Comparison of ENCODE assay signal across 8 cellular contexts in genomic region chr17:3636908-3637373, GRCh38. TPM values are rescaled to one million over a fixed set of nuclear protein-coding genes. Genes with fewer than 3 reads are reported as not detected.
DNase-seq lines count a peak whose midpoint lies in the region; ATAC-seq and TF ChIP-seq lines count a peak whose summit lies in the region.

No MANE protein-coding gene starts in this region.

- H3K9me3 Mint-ChIP-seq in CD4-positive, alpha-beta T cell = no peaks in the 10 kb centered on the region
- no peaks in the 10 kb centered on the region for H3K9me3 Mint-ChIP-seq in neural progenitor cell

- H3K36me3 ChIP-seq in OCI-LY7 (ENCODE audit: insufficient read depth, low read length) (peaks cover 4% of the 10 kb centered on the region; the same call in 1 of the 2 replicates), endocrine pancreas (ENCODE audit: control insufficient read depth, insufficient read depth, low read length) (no peaks in the 10 kb centered on the region), neural progenitor cell (no peaks in the 10 kb centered on the region)

- H4K20me1 ChIP-seq in OCI-LY7 (ENCODE audit: insufficient read depth, low read length) = no peaks in the 10 kb centered on the region
- peaks cover 9% of the 10 kb centered on the region for H4K20me1 ChIP-seq in neural progenitor cell (ENCODE audit: low read depth)

- H3K9me2 ChIP-seq in OCI-LY7 (ENCODE audit: insufficient read depth, low read length) = no peaks in the 10 kb centered on the region

- peaks cover 21% of the 10 kb centered on the region for H3K4me1 Mint-ChIP-seq in CD4-positive, alpha-beta T cell (ENCODE audit: low read depth)
- peaks cover 36% of the 10 kb centered on the region for H3K4me1 Mint-ChIP-seq in neural progenitor cell

- POLR2A ChIA-PET in CD4-positive, alpha-beta T cell (lab: Charles Lee) = interaction anchor here (0.7 to 2.3 kb wide), 12 partner anchors 9 to 1306 kb away, joined by 3 to 17 read pairs (median 7); partner anchors contain the start of genes CYB5D2, EMC6, METTL16 and NCBP3
- POLR2A ChIA-PET in OCI-LY7 (lab: Charles Lee) = interaction anchor here (0.6 to 1.3 kb wide), 5 partner anchors 9 to 616 kb away, joined by 3 to 5 read pairs (median 4); no protein-coding TSS in a partner anchor

- peak in 2 of 10 experiments; percentile 8 to 10 for DNase-seq in CD4-positive, alpha-beta T cell
- DNase-seq in OCI-LY7 (ENCODE audit: low spot score) (no peak), neural progenitor cell (ENCODE audit: low spot score) (peak; percentile 56), glomerular visceral epithelial cell (ENCODE audit: extremely low spot score) (no peak), SIG-M5 (lab: John Stamatoyannopoulos, UW) (no peak), DMS79 treated with DMSO at 0.1 percent for 48 hours (lab: John Stamatoyannopoulos, UW) (no peak)

- H3F3A ChIP-seq in neural progenitor cell (ENCODE audit: low read depth) = no peaks in the 10 kb centered on the region

- H3K27ac Mint-ChIP-seq in CD4-positive, alpha-beta T cell = peak overlapping the region; percentile 99
- H3K27ac Mint-ChIP-seq in neural progenitor cell = no peak overlapping the region

- H2AFZ ChIP-seq in OCI-LY7 (ENCODE audit: low read length) (peak overlapping the region; percentile 40; the same call in 1 of the 2 replicates), neural progenitor cell (replicated peaks) (peak overlapping the region; percentile 89)

- H3K4me3 Mint-ChIP-seq in CD4-positive, alpha-beta T cell = peak overlapping the region; percentile 85
- peak overlapping the region; percentile 98 for H3K4me3 Mint-ChIP-seq in neural progenitor cell

- H3K36me3 Mint-ChIP-seq in CD4-positive, alpha-beta T cell (ENCODE audit: low read depth) = peaks cover 12% of the 10 kb centered on the region
- H3K36me3 Mint-ChIP-seq in neural progenitor cell = peaks cover 8% of the 10 kb centered on the region

- H3K4me1 ChIP-seq in OCI-LY7 (ENCODE audit: insufficient read depth, low read length, poor library complexity, severe bottlenecking) = peaks cover 13% of the 10 kb centered on the region
- H3K4me1 ChIP-seq in endocrine pancreas (ENCODE audit: control insufficient read depth, insufficient read depth, low read length) = no peaks in the 10 kb centered on the region
- H3K4me1 ChIP-seq in neural progenitor cell = peaks cover 8% of the 10 kb centered on the region

- no peaks in the 10 kb centered on the region for H3K27me3 Mint-ChIP-seq in CD4-positive, alpha-beta T cell
- peaks cover 5% of the 10 kb centered on the region for H3K27me3 Mint-ChIP-seq in neural progenitor cell (ENCODE audit: insufficient read depth, low read depth)

- H3K4me3 ChIP-seq in OCI-LY7 (ENCODE audit: low read depth, low read length, poor library complexity, severe bottlenecking) = peak overlapping the region; percentile 90
- peak overlapping the region; percentile 58 for H3K4me3 ChIP-seq in endocrine pancreas (ENCODE audit: control insufficient read depth, insufficient read depth, low read length)
- peak overlapping the region; percentile 98 for H3K4me3 ChIP-seq in neural progenitor cell

- BruUV-seq in OCI-LY7 (replicated peaks; lab: Mats Ljungman, UMichigan) = no TSS peak

- H3K9ac ChIP-seq in endocrine pancreas (ENCODE audit: control insufficient read depth, insufficient read depth, low read length) (peak overlapping the region; percentile 89), neural progenitor cell (peak overlapping the region; percentile 44)

- H3K27me3 ChIP-seq in CD4-positive, alpha-beta T cell (ENCODE audit: control insufficient read depth, insufficient read depth, low read length) = no peaks in the 10 kb centered on the region
- H3K27me3 ChIP-seq in endocrine pancreas (ENCODE audit: control insufficient read depth, insufficient read depth, low read length) (no peaks in the 10 kb centered on the region), neural progenitor cell (no peaks in the 10 kb centered on the region)

- H3K27ac ChIP-seq in CD4-positive, alpha-beta T cell (ENCODE audit: low read depth, low read length) = peak overlapping the region; percentile 93
- H3K27ac ChIP-seq in OCI-LY7 (ENCODE audit: low read depth, low read length, poor library complexity, severe bottlenecking) (no peak overlapping the region), neural progenitor cell (no peak overlapping the region)

- peak overlapping the region; percentile 99 for H3K4me2 ChIP-seq in OCI-LY7 (ENCODE audit: low read length)
- peak overlapping the region; percentile 85 for H3K4me2 ChIP-seq in neural progenitor cell

- CTCF ChIA-PET in CD4-positive, alpha-beta T cell (lab: Charles Lee) = interaction anchor here (1.0 to 1.2 kb wide), 3 partner anchors 46 to 209 kb away, joined by 3 to 6 read pairs (median 3); partner anchors contain the start of gene NCBP3
- CTCF ChIA-PET in OCI-LY7 (lab: Charles Lee; ENCODE audit: unreplicated experiment) = interaction anchor here (0.6 to 0.8 kb wide), 2 partner anchors 34 to 72 kb away, joined by 4 read pairs; no protein-coding TSS in a partner anchor

- intact Hi-C loops in CD4-positive, alpha-beta T cell (cut with DNase I, micrococcal nuclease) = loop anchor here (1.0 to 10.0 kb wide), 4 partner anchors 31 to 922 kb away; partner anchors contain the start of genes EMC6 (in 2 of the 2), TAX1BP3 (in 2 of the 2), CLUH (in 1 of the 2) and NCBP3 (in 1 of the 2)
- intact Hi-C loops in OCI-LY7 (cut with micrococcal nuclease; ENCODE audit: unreplicated experiment) = loop anchor here (1.0 kb wide), 1 partner anchor 79 kb away; no protein-coding TSS in a partner anchor

- no peak for TF ChIP-seq CTCF in CD4-positive, alpha-beta T cell (IDR thresholded peaks at IDR 0.05)
- TF ChIP-seq CTCF in OCI-LY7 (conservative IDR thresholded peaks at IDR 0.05; ENCODE audit: low read length) (no peak), neural progenitor cell (IDR thresholded peaks at IDR 0.05) (no peak)

- H3K79me2 ChIP-seq in OCI-LY7 (ENCODE audit: insufficient read depth, low read depth, low read length) (no peaks in the 10 kb centered on the region; the same call in 1 of the 2 replicates), neural progenitor cell (ENCODE audit: low read depth) (peaks cover 34% of the 10 kb centered on the region)

- H3K9me3 ChIP-seq in CD4-positive, alpha-beta T cell (ENCODE audit: control insufficient read depth, low read length) = no peaks in the 10 kb centered on the region
- no peaks in the 10 kb centered on the region for H3K9me3 ChIP-seq in OCI-LY7 (ENCODE audit: low read length)
- no peaks in the 10 kb centered on the region for H3K9me3 ChIP-seq in endocrine pancreas (ENCODE audit: control insufficient read depth, low read length)
- no peaks in the 10 kb centered on the region for H3K9me3 ChIP-seq in neural progenitor cell (ENCODE audit: low read depth)

- ATAC-seq in CD4-positive, alpha-beta T cell (ENCODE audit: poor library complexity) = no peak
- peak; percentile 11 for ATAC-seq in GM21717 (IDR thresholded peaks at IDR 0.05; ENCODE audit: unreplicated experiment)

RNA-seq across cellular contexts. Expression of gene CTNS, which starts 0.4 kb away (rescaled TPM):
- 1 to 10 TPM; 3.3 to 4.9 TPM for total RNA-seq in CD4-positive, alpha-beta T cell
- 5.6 and 6.7 TPM in 2 replicates for total RNA-seq in OCI-LY7 (2014; rRNA removed; shearing (Covaris generic))
- total RNA-seq in OCI-LY7 (2022) = 11.9 and 13.6 TPM in 2 replicates
- total RNA-seq in neural progenitor cell (ENCODE audit: low replicate concordance) = 9.4 and 9.9 TPM in 2 replicates

RNA-seq across cellular contexts. Expression of gene SHPK, which starts 0.9 kb away (rescaled TPM):
- total RNA-seq in CD4-positive, alpha-beta T cell = 1 to 10 TPM; 3.4 TPM
- 17.0 and 21.4 TPM in 2 replicates for total RNA-seq in OCI-LY7 (2014; rRNA removed; shearing (Covaris generic))
- total RNA-seq in OCI-LY7 (2022) (15.7 and 16.9 TPM in 2 replicates), neural progenitor cell (ENCODE audit: low replicate concordance) (23.4 and 33.4 TPM in 2 replicates)

RNA-seq across cellular contexts. Expression of gene TRPV1, which starts 27.7 kb away (rescaled TPM):
- total RNA-seq in CD4-positive, alpha-beta T cell = 1 to 10 TPM; 2.3 to 2.8 TPM
- 2.2 and 2.7 TPM in 2 replicates for total RNA-seq in OCI-LY7 (2014; rRNA removed; shearing (Covaris generic))
- 2.9 and 4.5 TPM in 2 replicates for total RNA-seq in OCI-LY7 (2022)
- total RNA-seq in neural progenitor cell (ENCODE audit: low replicate concordance) = 4.0 and 4.2 TPM in 2 replicates

RNA-seq across cellular contexts. Expression of gene TAX1BP3, which starts 31.4 kb away (rescaled TPM):
- 1 to 10 TPM; 6.0 to 6.6 TPM for total RNA-seq in CD4-positive, alpha-beta T cell
- 12.4 and 19.8 TPM in 2 replicates for total RNA-seq in OCI-LY7 (2014; rRNA removed; shearing (Covaris generic))
- total RNA-seq in OCI-LY7 (2022) = 24.3 and 24.8 TPM in 2 replicates
- total RNA-seq in neural progenitor cell (ENCODE audit: low replicate concordance) = 27.3 and 56.7 TPM in 2 replicates

RNA-seq across cellular contexts. Expression of gene EMC6, which starts 31.7 kb away (rescaled TPM):
- 10 to 100 TPM; 28.8 to 29.6 TPM for total RNA-seq in CD4-positive, alpha-beta T cell
- 32.5 and 36.0 TPM in 2 replicates for total RNA-seq in OCI-LY7 (2014; rRNA removed; shearing (Covaris generic))
- total RNA-seq in OCI-LY7 (2022) (53.7 and 54.6 TPM in 2 replicates), neural progenitor cell (ENCODE audit: low replicate concordance) (20.0 and 53.1 TPM in 2 replicates)
